14 cellular contexts compared by ENCODE assay signal in genomic region chr20:63897978-63898561, GRCh38. TPM values are rescaled to one million over a fixed set of nuclear protein-coding genes. Genes with fewer than 3 reads are reported as not detected.
DNase-seq lines count a peak whose midpoint lies in the region; ATAC-seq and TF ChIP-seq lines count a peak whose summit lies in the region.
"Had no signal": no experiment of that assay in that cellular context is flagged by ENCODE, and none has a peak within 500 bp of the region (broad histone marks: within the 10 kb centered on the region; RNA-seq: fewer than 3 reads in every experiment).

No MANE protein-coding gene starts in this region.

- peaks cover 64% of the 10 kb centered on the region for H3K4me1 Mint-ChIP-seq in activated T-cell treated with anti-CD3 and anti-CD28 coated beads, Interleukin-2, amount 50 U/mL, for 24 hours (ENCODE audit: low read depth)
- H3K4me1 Mint-ChIP-seq in chondrocyte (ENCODE audit: low read depth), result peaks cover 42% of the 10 kb centered on the region
- H3K4me1 Mint-ChIP-seq in progenitor cell of endocrine pancreas (ENCODE audit: low read depth), result peaks cover 23% of the 10 kb centered on the region

- in situ Hi-C loops in Panc1 (cut with HindIII; ENCODE audit: low pct_unique_long_range_greater_than_20kb, low sequenced_read_pairs), result no loop called here

- H3K27me3 Mint-ChIP-seq in activated T-cell treated with anti-CD3 and anti-CD28 coated beads, Interleukin-2, amount 50 U/mL, for 24 hours, result no peaks in the 10 kb centered on the region
- H3K27me3 Mint-ChIP-seq in chondrocyte (ENCODE audit: low read depth) (no peaks in the 10 kb centered on the region), progenitor cell of endocrine pancreas (no peaks in the 10 kb centered on the region)

- H3K4me3 Mint-ChIP-seq in activated T-cell treated with anti-CD3 and anti-CD28 coated beads, Interleukin-2, amount 50 U/mL, for 24 hours, result no peak overlapping the region
- H3K4me3 Mint-ChIP-seq in chondrocyte (ENCODE audit: unreplicated experiment) (no peak overlapping the region), progenitor cell of endocrine pancreas (ENCODE audit: low read depth) (no peak overlapping the region)
- H3K4me3 Mint-ChIP-seq: endodermal cell had no signal

- POLR2A ChIA-PET in Panc1 (lab: Charles Lee), result no interaction called here

- no peak for ATAC-seq in Panc1
- ATAC-seq in GM19395 (IDR thresholded peaks at IDR 0.05; ENCODE audit: unreplicated experiment), result no peak
- ATAC-seq in HG02678 (IDR thresholded peaks at IDR 0.05; ENCODE audit: unreplicated experiment), result no peak
- ATAC-seq in esophagus mucosa, result no peak
- ATAC-seq: activated T-cell treated with anti-CD3 and anti-CD28 coated beads, Interleukin-2, amount 50 U/mL, for 4 hours had no signal

- no TSS peak for BruUV-seq in Panc1 (replicated peaks; lab: Mats Ljungman, UMichigan)

- no peak overlapping the region for H3K4me3 ChIP-seq in Panc1 (ENCODE audit: low read depth in 2 of 2, low read length in 2 of 2)
- H3K4me3 ChIP-seq: SJCRH30 had no signal

- H3K27ac ChIP-seq in Panc1 (ENCODE audit: low read length), result peak overlapping the region; percentile 54
- H3K27ac ChIP-seq: brain microvascular endothelial cell, SJCRH30 had no signal

- no peaks in the 10 kb centered on the region for H3K27me3 ChIP-seq in Panc1 (ENCODE audit: control insufficient read depth, insufficient read depth, low read length)
- H3K27me3 ChIP-seq: brain microvascular endothelial cell, SJCRH30 had no signal

- peaks cover 25% of the 10 kb centered on the region for H3K4me1 ChIP-seq in Panc1 (ENCODE audit: control insufficient read depth, insufficient read depth, low read length)

- intact Hi-C loops in Panc1 (cut with micrococcal nuclease; ENCODE audit: unreplicated experiment), result no loop called here

- H3K9me3 ChIP-seq in Panc1 (ENCODE audit: control insufficient read depth, insufficient read depth, low read depth, low read length), result no peaks in the 10 kb centered on the region
- H3K9me3 ChIP-seq: SJCRH30 had no signal

- 0 out of 2 replicates have a peak, but pooled peaks cover 2% of the 10 kb centered on the region for H3K36me3 ChIP-seq in Panc1 (ENCODE audit: control insufficient read depth, insufficient read depth, low read length)
- H3K36me3 ChIP-seq: SJCRH30 had no signal

- H3K27ac Mint-ChIP-seq in activated T-cell treated with anti-CD3 and anti-CD28 coated beads, Interleukin-2, amount 50 U/mL, for 24 hours, result peak overlapping the region; percentile 60
- H3K27ac Mint-ChIP-seq in chondrocyte (ENCODE audit: unreplicated experiment) (peak overlapping the region; percentile 5), progenitor cell of endocrine pancreas (peak overlapping the region; percentile 2)

- CTCF ChIA-PET in Panc1 (lab: Charles Lee), result no interaction called here

- no peaks in the 10 kb centered on the region for H3K9me3 Mint-ChIP-seq in activated T-cell treated with anti-CD3 and anti-CD28 coated beads, Interleukin-2, amount 50 U/mL, for 24 hours
- H3K9me3 Mint-ChIP-seq in chondrocyte (ENCODE audit: low read depth), result no peaks in the 10 kb centered on the region
- no peaks in the 10 kb centered on the region for H3K9me3 Mint-ChIP-seq in progenitor cell of endocrine pancreas (ENCODE audit: low read depth)
- H3K9me3 Mint-ChIP-seq: activated T-cell treated with anti-CD3 and anti-CD28 coated beads, Interleukin-2, amount 50 U/mL, for 4 hours; endodermal cell had no signal

- H3K36me3 Mint-ChIP-seq in activated T-cell treated with anti-CD3 and anti-CD28 coated beads, Interleukin-2, amount 50 U/mL, for 24 hours (ENCODE audit: low read depth), result peaks cover 51% of the 10 kb centered on the region
- no peaks in the 10 kb centered on the region for H3K36me3 Mint-ChIP-seq in chondrocyte (ENCODE audit: low read depth)
- peaks cover 2% of the 10 kb centered on the region for H3K36me3 Mint-ChIP-seq in progenitor cell of endocrine pancreas (ENCODE audit: insufficient read depth)

- TF ChIP-seq CTCF in Panc1 (IDR thresholded peaks at IDR 0.05), result no peak
- TF ChIP-seq CTCF in chondrocyte (IDR thresholded peaks at IDR 0.05), result no peak
- no peak for TF ChIP-seq CTCF in progenitor cell of endocrine pancreas (IDR thresholded peaks at IDR 0.05; ENCODE audit: unreplicated experiment)

- DNase-seq in activated T-cell treated with anti-CD3 and anti-CD28 coated beads, Interleukin-2, amount 50 U/mL, for 24 hours, result no peak
- DNase-seq in activated T-cell treated with anti-CD3 and anti-CD28 coated beads for 4 hours, result no peak
- no peak for DNase-seq in Panc1 (ENCODE audit: low read depth, low spot score)
- no peak for DNase-seq in chondrocyte (ENCODE audit: low spot score)
- no peak for DNase-seq in progenitor cell of endocrine pancreas (ENCODE audit: low spot score, unreplicated experiment)
- DNase-seq: activated T-cell treated with anti-CD3 and anti-CD28 coated beads, Interleukin-2, amount 50 U/mL, for 4 hours; brain microvascular endothelial cell; DMS153; endodermal cell; SJCRH30 had no signal

RNA-seq across cellular contexts. Expression of gene DNAJC5, which starts 3.1 kb away (rescaled TPM):
- 59.5 TPM for total RNA-seq in Panc1 (2021; ENCODE audit: unreplicated experiment)
- polyA plus RNA-seq in Panc1 (2012; ENCODE audit: insufficient read length), result 53.2 TPM
- 44.2 to 46.6 TPM (median 45.1 TPM) in 3 replicates for total RNA-seq in chondrocyte
- 41.8 and 42.3 TPM in 2 replicates for total RNA-seq in progenitor cell of endocrine pancreas
- 64.8 TPM for total RNA-seq in esophagus mucosa

RNA-seq across cellular contexts. Expression of gene TPD52L2, which starts 33.0 kb away (rescaled TPM):
- 113 TPM for total RNA-seq in Panc1 (2021; ENCODE audit: unreplicated experiment)
- 128 TPM for polyA plus RNA-seq in Panc1 (2012; ENCODE audit: insufficient read length)
- total RNA-seq in chondrocyte, result 102 to 141 TPM (median 138 TPM) in 3 replicates
- total RNA-seq in progenitor cell of endocrine pancreas, result 85.0 and 88.1 TPM in 2 replicates
- 90.6 TPM for total RNA-seq in esophagus mucosa

RNA-seq across cellular contexts. Expression of gene ABHD16B, which starts 36.8 kb away (rescaled TPM):
- total RNA-seq in Panc1 (2021; ENCODE audit: unreplicated experiment) (not detected), chondrocyte (not detected in 3 replicates), progenitor cell of endocrine pancreas (not detected in 2 replicates), esophagus mucosa (not detected)
- 2.2 TPM for polyA plus RNA-seq in Panc1 (2012; ENCODE audit: insufficient read length)
- total RNA-seq: activated T-cell treated with anti-CD3 and anti-CD28 coated beads, Interleukin-2, amount 50 U/mL, for 4 hours; endodermal cell; frontal cortex; SJCRH30 had no signal

RNA-seq across cellular contexts. Expression of gene UCKL1, which starts 58.1 kb away (rescaled TPM):
- 47.4 TPM for total RNA-seq in Panc1 (2021; ENCODE audit: unreplicated experiment)
- polyA plus RNA-seq in Panc1 (2012; ENCODE audit: insufficient read length), result 76.5 TPM
- 24.3 to 27.5 TPM (median 27.2 TPM) in 3 replicates for total RNA-seq in chondrocyte
- 78.9 and 79.2 TPM in 2 replicates for total RNA-seq in progenitor cell of endocrine pancreas
- 25.1 TPM for total RNA-seq in esophagus mucosa

Comparison
In these comparisons a context has a peak if more than half of its experiments do, and no peak if none do; other contexts are left out.
1. H3K27ac Mint-ChIP-seq: peak in every context shown above with its lines; median percentile 60 in activated T-cell treated with anti-CD3 and anti-CD28 coated beads, Interleukin-2, amount 50 U/mL, for 24 hours; 5 in chondrocyte; 2 in progenitor cell of endocrine pancreas.